23 cellular contexts compared by ENCODE assay signal in the genomic region with DNA sequence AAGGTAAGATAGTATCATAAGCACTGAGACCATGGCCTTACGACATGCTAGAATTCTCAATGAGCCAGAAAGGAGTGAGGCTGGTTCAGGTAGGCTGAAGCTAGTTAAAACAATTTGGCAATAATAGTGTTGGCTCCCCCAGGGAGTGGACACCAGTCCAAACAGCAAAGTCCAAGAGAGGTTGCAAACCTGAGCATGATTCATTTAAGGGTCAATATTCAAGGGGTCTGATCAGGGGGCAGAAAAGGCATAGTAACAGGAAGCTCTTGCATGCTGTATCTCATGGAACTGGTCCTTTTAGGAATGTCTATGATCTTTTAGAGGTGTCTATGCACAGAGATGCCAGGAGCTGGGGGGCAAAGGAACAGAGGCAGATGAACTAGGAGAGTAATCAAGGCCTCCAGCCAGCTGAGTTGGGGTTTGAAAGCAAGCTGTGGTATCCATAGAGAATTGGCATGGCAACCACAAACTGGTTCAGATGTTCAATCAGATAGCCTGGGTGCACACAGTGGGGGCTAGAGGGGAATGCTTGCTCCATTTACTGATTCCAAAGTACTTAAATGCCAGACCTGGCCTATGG. TPM values are rescaled to one million over a fixed set of nuclear protein-coding genes. Genes with fewer than 3 reads are reported as not detected.
DNase-seq lines count a peak whose midpoint lies in the region; ATAC-seq and TF ChIP-seq lines count a peak whose summit lies in the region.
"Had no signal": no experiment of that assay in that cellular context is flagged by ENCODE, and none has a peak within 500 bp of the region (broad histone marks: within the 10 kb centered on the region; RNA-seq: fewer than 3 reads in every experiment).

No MANE protein-coding gene starts in this region.

- peaks cover 31% of the 10 kb centered on the region for H3K4me1 Mint-ChIP-seq in neural crest cell

- H3K4me3 Mint-ChIP-seq in neural crest cell = no peak overlapping the region
- H3K4me3 Mint-ChIP-seq: CD4-positive, alpha-beta T cell had no signal

- H3K36me3 Mint-ChIP-seq in neural crest cell (ENCODE audit: low read depth) = peaks cover 3% of the 10 kb centered on the region

- no peak for TF ChIP-seq CTCF in neural crest cell (conservative IDR thresholded peaks at IDR 0.05)

- ATAC-seq in left colon = peak; percentile 32
- no peak for ATAC-seq in HG02642 (IDR thresholded peaks at IDR 0.05; ENCODE audit: poor library complexity, unreplicated experiment)
- ATAC-seq: PC-3 had no signal

- DNase-seq in DMS53 (lab: John Stamatoyannopoulos, UW) (peak; percentile 26), DMS53 treated with DMSO at 0.1 percent for 48 hours (lab: John Stamatoyannopoulos, UW; ENCODE audit: unreplicated experiment) (no peak), left colon (no peak), neural crest cell (ENCODE audit: low read depth, low spot score) (no peak), NCI-H2107 (lab: John Stamatoyannopoulos, UW) (no peak), NCI-H2227 treated with DMSO at 0.1 percent for 48 hours (lab: John Stamatoyannopoulos, UW) (no peak), NCI-H345 (lab: John Stamatoyannopoulos, UW) (no peak)
- DNase-seq: ACHN; CD4-positive, alpha-beta T cell; COR-L47; DMS 273 treated with DMSO at 0.1 percent for 48 hours; GOT3; HCEC 1CT; MM.1S; NCI-H1092; NCI-H1436; NCI-H2029; NCI-H446; NCI-H526 treated with DMSO at 0.1 percent for 48 hours; PC-3; Right ventricle myocardium superior had no signal

- H3K27ac Mint-ChIP-seq in neural crest cell (ENCODE audit: unreplicated experiment) = peak overlapping the region; percentile 85
- H3K27ac Mint-ChIP-seq: CD4-positive, alpha-beta T cell had no signal

- intact Hi-C loops in left colon (cut with DNase I, micrococcal nuclease) = no loop called here

- no peaks in the 10 kb centered on the region for H3K27me3 Mint-ChIP-seq in neural crest cell (ENCODE audit: low read depth)
- H3K27me3 Mint-ChIP-seq: CD4-positive, alpha-beta T cell had no signal

- peaks cover 6% of the 10 kb centered on the region for H3K9me3 Mint-ChIP-seq in neural crest cell
- H3K9me3 Mint-ChIP-seq: CD4-positive, alpha-beta T cell had no signal

RNA-seq across cellular contexts. Expression of gene GJB1, which starts 5.1 kb away (rescaled TPM):
- total RNA-seq in left colon = 10 to 100 TPM; 67.9 to 72.6 TPM
- 12.3 and 12.4 TPM in 2 replicates for total RNA-seq in neural crest cell
- total RNA-seq: CD4-positive, alpha-beta T cell; PC-3; Right ventricle myocardium superior; RPMI7951 had no signal

RNA-seq across cellular contexts. Expression of gene ZMYM3, which starts 25.8 kb away (rescaled TPM):
- total RNA-seq in left colon = 10 to 100 TPM; 15.9 to 17.0 TPM
- 85.2 and 87.1 TPM in 2 replicates for total RNA-seq in neural crest cell

RNA-seq across cellular contexts. Expression of gene NONO, which starts 55.3 kb away (rescaled TPM):
- 100 to 1,000 TPM; 158 to 183 TPM for total RNA-seq in left colon
- 990 and 1,032 TPM in 2 replicates for total RNA-seq in neural crest cell
